Comparison of ENCODE assay signal across 1 cellular context in the genomic region with DNA sequence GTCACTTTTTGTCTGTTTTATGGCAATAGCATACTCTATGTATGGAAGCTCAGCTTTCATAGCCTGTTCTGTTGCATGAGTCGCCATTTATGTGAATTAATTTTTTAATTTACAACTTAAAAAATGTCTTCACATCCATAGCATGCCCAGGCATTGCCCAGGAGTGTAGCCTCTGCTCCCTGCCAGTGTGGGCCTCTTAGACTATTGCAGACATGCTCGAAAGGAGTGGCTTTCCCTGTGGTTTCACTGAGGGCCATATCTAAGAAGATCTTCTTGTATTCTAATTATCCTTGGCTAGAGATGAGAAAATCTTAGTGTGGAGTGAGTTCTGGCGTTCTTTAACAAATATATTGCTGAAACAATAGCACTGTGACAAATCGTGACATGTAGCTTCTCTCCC.
TF ChIP-seq lines count a peak whose summit lies in the region.

No MANE protein-coding gene starts in this region.

TF ChIP-seq in GM23338, 12 proteins besides CTCF, POLR2A, EP300 and RAD21:
- TF ChIP-seq STAT1 (IDR thresholded peaks at IDR 0.05; ENCODE audit: unreplicated experiment), result no peak
- TF ChIP-seq CREB1 (CRISPR knock-in tag; IDR thresholded peaks at IDR 0.05; ENCODE audit: low read depth), result no peak
- no peak for TF ChIP-seq NANOG (IDR thresholded peaks at IDR 0.05; ENCODE audit: borderline replicate concordance)
- TF ChIP-seq ZNF331 (CRISPR knock-in tag; IDR thresholded peaks at IDR 0.05; ENCODE audit: low read depth), result no peak
- no peak for TF ChIP-seq EZH2 (IDR thresholded peaks at IDR 0.05; ENCODE audit: low read depth, unreplicated experiment)
- no peak for TF ChIP-seq ZNF114 (CRISPR knock-in tag; IDR thresholded peaks at IDR 0.05)
- TF ChIP-seq, protein P1, sequence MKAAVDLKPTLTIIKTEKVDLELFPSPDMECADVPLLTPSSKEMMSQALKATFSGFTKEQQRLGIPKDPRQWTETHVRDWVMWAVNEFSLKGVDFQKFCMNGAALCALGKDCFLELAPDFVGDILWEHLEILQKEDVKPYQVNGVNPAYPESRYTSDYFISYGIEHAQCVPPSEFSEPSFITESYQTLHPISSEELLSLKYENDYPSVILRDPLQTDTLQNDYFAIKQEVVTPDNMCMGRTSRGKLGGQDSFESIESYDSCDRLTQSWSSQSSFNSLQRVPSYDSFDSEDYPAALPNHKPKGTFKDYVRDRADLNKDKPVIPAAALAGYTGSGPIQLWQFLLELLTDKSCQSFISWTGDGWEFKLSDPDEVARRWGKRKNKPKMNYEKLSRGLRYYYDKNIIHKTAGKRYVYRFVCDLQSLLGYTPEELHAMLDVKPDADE (IDR thresholded peaks at IDR 0.05), result no peak
- TF ChIP-seq, protein P2, sequence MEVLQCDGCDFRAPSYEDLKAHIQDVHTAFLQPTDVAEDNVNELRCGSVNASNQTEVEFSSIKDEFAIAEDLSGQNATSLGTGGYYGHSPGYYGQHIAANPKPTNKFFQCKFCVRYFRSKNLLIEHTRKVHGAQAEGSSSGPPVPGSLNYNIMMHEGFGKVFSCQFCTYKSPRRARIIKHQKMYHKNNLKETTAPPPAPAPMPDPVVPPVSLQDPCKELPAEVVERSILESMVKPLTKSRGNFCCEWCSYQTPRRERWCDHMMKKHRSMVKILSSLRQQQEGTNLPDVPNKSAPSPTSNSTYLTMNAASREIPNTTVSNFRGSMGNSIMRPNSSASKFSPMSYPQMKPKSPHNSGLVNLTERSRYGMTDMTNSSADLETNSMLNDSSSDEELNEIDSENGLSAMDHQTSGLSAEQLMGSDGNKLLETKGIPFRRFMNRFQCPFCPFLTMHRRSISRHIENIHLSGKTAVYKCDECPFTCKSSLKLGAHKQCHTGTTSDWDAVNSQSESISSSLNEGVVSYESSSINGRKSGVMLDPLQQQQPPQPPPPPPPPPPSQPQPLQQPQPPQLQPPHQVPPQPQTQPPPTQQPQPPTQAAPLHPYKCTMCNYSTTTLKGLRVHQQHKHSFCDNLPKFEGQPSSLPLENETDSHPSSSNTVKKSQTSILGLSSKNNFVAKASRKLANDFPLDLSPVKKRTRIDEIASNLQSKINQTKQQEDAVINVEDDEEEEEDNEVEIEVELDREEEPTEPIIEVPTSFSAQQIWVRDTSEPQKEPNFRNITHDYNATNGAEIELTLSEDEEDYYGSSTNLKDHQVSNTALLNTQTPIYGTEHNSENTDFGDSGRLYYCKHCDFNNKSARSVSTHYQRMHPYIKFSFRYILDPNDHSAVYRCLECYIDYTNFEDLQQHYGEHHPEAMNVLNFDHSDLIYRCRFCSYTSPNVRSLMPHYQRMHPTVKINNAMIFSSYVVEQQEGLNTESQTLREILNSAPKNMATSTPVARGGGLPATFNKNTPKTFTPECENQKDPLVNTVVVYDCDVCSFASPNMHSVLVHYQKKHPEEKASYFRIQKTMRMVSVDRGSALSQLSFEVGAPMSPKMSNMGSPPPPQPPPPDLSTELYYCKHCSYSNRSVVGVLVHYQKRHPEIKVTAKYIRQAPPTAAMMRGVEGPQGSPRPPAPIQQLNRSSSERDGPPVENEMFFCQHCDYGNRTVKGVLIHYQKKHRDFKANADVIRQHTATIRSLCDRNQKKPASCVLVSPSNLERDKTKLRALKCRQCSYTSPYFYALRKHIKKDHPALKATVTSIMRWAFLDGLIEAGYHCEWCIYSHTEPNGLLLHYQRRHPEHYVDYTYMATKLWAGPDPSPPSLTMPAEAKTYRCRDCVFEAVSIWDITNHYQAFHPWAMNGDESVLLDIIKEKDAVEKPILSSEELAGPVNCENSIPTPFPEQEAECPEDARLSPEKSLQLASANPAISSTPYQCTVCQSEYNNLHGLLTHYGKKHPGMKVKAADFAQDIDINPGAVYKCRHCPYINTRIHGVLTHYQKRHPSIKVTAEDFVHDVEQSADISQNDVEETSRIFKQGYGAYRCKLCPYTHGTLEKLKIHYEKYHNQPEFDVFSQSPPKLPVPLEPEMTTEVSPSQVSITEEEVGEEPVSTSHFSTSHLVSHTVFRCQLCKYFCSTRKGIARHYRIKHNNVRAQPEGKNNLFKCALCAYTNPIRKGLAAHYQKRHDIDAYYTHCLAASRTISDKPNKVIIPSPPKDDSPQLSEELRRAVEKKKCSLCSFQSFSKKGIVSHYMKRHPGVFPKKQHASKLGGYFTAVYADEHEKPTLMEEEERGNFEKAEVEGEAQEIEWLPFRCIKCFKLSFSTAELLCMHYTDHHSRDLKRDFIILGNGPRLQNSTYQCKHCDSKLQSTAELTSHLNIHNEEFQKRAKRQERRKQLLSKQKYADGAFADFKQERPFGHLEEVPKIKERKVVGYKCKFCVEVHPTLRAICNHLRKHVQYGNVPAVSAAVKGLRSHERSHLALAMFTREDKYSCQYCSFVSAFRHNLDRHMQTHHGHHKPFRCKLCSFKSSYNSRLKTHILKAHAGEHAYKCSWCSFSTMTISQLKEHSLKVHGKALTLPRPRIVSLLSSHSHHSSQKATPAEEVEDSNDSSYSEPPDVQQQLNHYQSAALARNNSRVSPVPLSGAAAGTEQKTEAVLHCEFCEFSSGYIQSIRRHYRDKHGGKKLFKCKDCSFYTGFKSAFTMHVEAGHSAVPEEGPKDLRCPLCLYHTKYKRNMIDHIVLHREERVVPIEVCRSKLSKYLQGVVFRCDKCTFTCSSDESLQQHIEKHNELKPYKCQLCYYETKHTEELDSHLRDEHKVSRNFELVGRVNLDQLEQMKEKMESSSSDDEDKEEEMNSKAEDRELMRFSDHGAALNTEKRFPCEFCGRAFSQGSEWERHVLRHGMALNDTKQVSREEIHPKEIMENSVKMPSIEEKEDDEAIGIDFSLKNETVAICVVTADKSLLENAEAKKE (CRISPR knock-in tag; IDR thresholded peaks at IDR 0.05), result no peak
- no peak for TF ChIP-seq JUNB (IDR thresholded peaks at IDR 0.05; ENCODE audit: unreplicated experiment)
- TF ChIP-seq POLR2AphosphoS5 (IDR thresholded peaks at IDR 0.05; ENCODE audit: low read depth), result no peak
- TF ChIP-seq EZH2phosphoT487 (IDR thresholded peaks at IDR 0.05; ENCODE audit: unreplicated experiment), result no peak
- TF ChIP-seq, protein P3, sequence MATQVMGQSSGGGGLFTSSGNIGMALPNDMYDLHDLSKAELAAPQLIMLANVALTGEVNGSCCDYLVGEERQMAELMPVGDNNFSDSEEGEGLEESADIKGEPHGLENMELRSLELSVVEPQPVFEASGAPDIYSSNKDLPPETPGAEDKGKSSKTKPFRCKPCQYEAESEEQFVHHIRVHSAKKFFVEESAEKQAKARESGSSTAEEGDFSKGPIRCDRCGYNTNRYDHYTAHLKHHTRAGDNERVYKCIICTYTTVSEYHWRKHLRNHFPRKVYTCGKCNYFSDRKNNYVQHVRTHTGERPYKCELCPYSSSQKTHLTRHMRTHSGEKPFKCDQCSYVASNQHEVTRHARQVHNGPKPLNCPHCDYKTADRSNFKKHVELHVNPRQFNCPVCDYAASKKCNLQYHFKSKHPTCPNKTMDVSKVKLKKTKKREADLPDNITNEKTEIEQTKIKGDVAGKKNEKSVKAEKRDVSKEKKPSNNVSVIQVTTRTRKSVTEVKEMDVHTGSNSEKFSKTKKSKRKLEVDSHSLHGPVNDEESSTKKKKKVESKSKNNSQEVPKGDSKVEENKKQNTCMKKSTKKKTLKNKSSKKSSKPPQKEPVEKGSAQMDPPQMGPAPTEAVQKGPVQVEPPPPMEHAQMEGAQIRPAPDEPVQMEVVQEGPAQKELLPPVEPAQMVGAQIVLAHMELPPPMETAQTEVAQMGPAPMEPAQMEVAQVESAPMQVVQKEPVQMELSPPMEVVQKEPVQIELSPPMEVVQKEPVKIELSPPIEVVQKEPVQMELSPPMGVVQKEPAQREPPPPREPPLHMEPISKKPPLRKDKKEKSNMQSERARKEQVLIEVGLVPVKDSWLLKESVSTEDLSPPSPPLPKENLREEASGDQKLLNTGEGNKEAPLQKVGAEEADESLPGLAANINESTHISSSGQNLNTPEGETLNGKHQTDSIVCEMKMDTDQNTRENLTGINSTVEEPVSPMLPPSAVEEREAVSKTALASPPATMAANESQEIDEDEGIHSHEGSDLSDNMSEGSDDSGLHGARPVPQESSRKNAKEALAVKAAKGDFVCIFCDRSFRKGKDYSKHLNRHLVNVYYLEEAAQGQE (IDR thresholded peaks at IDR 0.05; ENCODE audit: unreplicated experiment), result no peak
